Comparison of ENCODE assay signal across 13 cellular contexts in genomic region chr14:59305836-59306555, GRCh38.
DNase-seq lines count a peak whose midpoint lies in the region; ATAC-seq and TF ChIP-seq lines count a peak whose summit lies in the region.
"Had no signal": no experiment of that assay in that cellular context is flagged by ENCODE, and none has a peak within 500 bp of the region (broad histone marks: within the 10 kb centered on the region; RNA-seq: fewer than 3 reads in every experiment).

No MANE protein-coding gene starts in this region.

- H3K27ac Mint-ChIP-seq in glutamatergic neuron (ENCODE audit: unreplicated experiment) = no peak overlapping the region
- H3K27ac Mint-ChIP-seq: stimulated activated naive B cell treated with anti-CD40 and anti-IgM and Interleukin-4, amounts not matched to agents 10 μg/mL and 1 μg/mL and 100 μg/mL, for 72 hours had no signal

- peaks cover 17% of the 10 kb centered on the region for H3K4me1 Mint-ChIP-seq in glutamatergic neuron (ENCODE audit: low read depth, unreplicated experiment)

- H3K36me3 ChIP-seq in subcutaneous abdominal adipose tissue (ENCODE audit: control insufficient read depth in 5 of 5, insufficient read depth in 5 of 5, low read length in 5 of 5) = no peaks in the 10 kb centered on the region
- H3K36me3 ChIP-seq: neutrophil had no signal

- H3K4me3 Mint-ChIP-seq in glutamatergic neuron (ENCODE audit: unreplicated experiment) = peak overlapping the region; percentile 10
- H3K4me3 Mint-ChIP-seq: stimulated activated naive B cell treated with anti-CD40 and anti-IgM and Interleukin-4, amounts not matched to agents 10 μg/mL and 1 μg/mL and 100 μg/mL, for 72 hours had no signal

- H3K4me3 ChIP-seq in subcutaneous abdominal adipose tissue (ENCODE audit: low read depth in 1 of 5, low read length in 5 of 5) = no peak overlapping the region

- no peak overlapping the region for H3K9ac ChIP-seq in subcutaneous abdominal adipose tissue (ENCODE audit: low read length in 5 of 5)

- H3K27ac ChIP-seq in subcutaneous abdominal adipose tissue (ENCODE audit: low read depth, low read length) = peak overlapping the region; percentile 38
- H3K27ac ChIP-seq: neutrophil had no signal

- H3K9me3 ChIP-seq in subcutaneous abdominal adipose tissue (ENCODE audit: control insufficient read depth in 5 of 5, low read length in 5 of 5) = no peaks in the 10 kb centered on the region
- H3K9me3 ChIP-seq: neutrophil had no signal

- no peak for TF ChIP-seq CTCF in glutamatergic neuron (IDR thresholded peaks at IDR 0.05; ENCODE audit: partially characterized antibody, unreplicated experiment)

- peak; percentile 67 for DNase-seq in HCEC 1CT
- peak; percentile 52 for DNase-seq in astrocyte of the hippocampus (ENCODE audit: low read depth, low spot score)
- no peak for DNase-seq in glutamatergic neuron
- no peak for DNase-seq in stimulated activated CD4-positive, alpha-beta T cell treated with anti-CD3 and anti-CD28 coated beads, Interleukin-4, amount 100 ng/mL, for 1 hour
- no peak for DNase-seq in Kasumi-1 (lab: John Stamatoyannopoulos, UW)
- DNase-seq: activated CD8-positive, alpha-beta memory T cell treated with anti-CD3 and anti-CD28 coated beads, Interleukin-2, amount 50 U/mL, for 4 hours; amygdala; NCI-H345; RPMI8226; stimulated activated naive B cell treated with anti-CD40 and anti-IgM and Interleukin-4, amounts not matched to agents 10 μg/mL and 1 μg/mL and 100 μg/mL, for 72 hours had no signal

- peaks cover 2% of the 10 kb centered on the region for H3K27me3 Mint-ChIP-seq in glutamatergic neuron (ENCODE audit: unreplicated experiment)
- H3K27me3 Mint-ChIP-seq: stimulated activated naive B cell treated with anti-CD40 and anti-IgM and Interleukin-4, amounts not matched to agents 10 μg/mL and 1 μg/mL and 100 μg/mL, for 72 hours had no signal

- peaks cover 0 to 28% (median 12%) of the 10 kb centered on the region in 5 donors for H3K4me1 ChIP-seq in subcutaneous abdominal adipose tissue (ENCODE audit: control insufficient read depth in 5 of 5, insufficient read depth in 5 of 5, low read length in 5 of 5)

- H3K27me3 ChIP-seq in subcutaneous abdominal adipose tissue (ENCODE audit: control insufficient read depth in 5 of 5, insufficient read depth in 4 of 5, low read length in 5 of 5) = no peaks in the 10 kb centered on the region
- H3K27me3 ChIP-seq: neutrophil had no signal

- no peaks in the 10 kb centered on the region for H3K36me3 Mint-ChIP-seq in glutamatergic neuron (ENCODE audit: unreplicated experiment)
- H3K36me3 Mint-ChIP-seq: stimulated activated naive B cell treated with anti-CD40 and anti-IgM and Interleukin-4, amounts not matched to agents 10 μg/mL and 1 μg/mL and 100 μg/mL, for 72 hours had no signal

- no peak for ATAC-seq in HG03045 (IDR thresholded peaks at IDR 0.05; ENCODE audit: unreplicated experiment)

- no peaks in the 10 kb centered on the region for H3K9me3 Mint-ChIP-seq in glutamatergic neuron (ENCODE audit: unreplicated experiment)
- H3K9me3 Mint-ChIP-seq: stimulated activated naive B cell treated with anti-CD40 and anti-IgM and Interleukin-4, amounts not matched to agents 10 μg/mL and 1 μg/mL and 100 μg/mL, for 72 hours had no signal

Comparison
In these comparisons a context has a peak if more than half of its experiments do, and no peak if none do; other contexts are left out.
1. DNase-seq: peak in HCEC 1CT (single experiment) and astrocyte of the hippocampus (single experiment); none in glutamatergic neuron (single experiment), stimulated activated CD4-positive, alpha-beta T cell treated with anti-CD3 and anti-CD28 coated beads, Interleukin-4, amount 100 ng/mL, for 1 hour (single experiment) and Kasumi-1 (0 of 2).